ENCODE assay signal across 20 cellular contexts in genomic region chr2:105854972-105855371, GRCh38.
DNase-seq lines count a peak whose midpoint lies in the region; ATAC-seq and TF ChIP-seq lines count a peak whose summit lies in the region.
"Had no signal": no experiment of that assay in that cellular context is flagged by ENCODE, and none has a peak within 500 bp of the region (broad histone marks: within the 10 kb centered on the region; RNA-seq: fewer than 3 reads in every experiment).

No MANE protein-coding gene starts in this region.

- H3K36me3 Mint-ChIP-seq in activated naive CD4-positive, alpha-beta T cell treated with anti-CD3 and anti-CD28 coated beads for 36 hours (ENCODE audit: low read depth) = peaks cover 39% of the 10 kb centered on the region
- H3K36me3 Mint-ChIP-seq in stimulated activated memory B cell treated with anti-CD40 and anti-IgM and Interleukin-4, amounts not matched to agents 10 μg/mL and 1 μg/mL and 100 μg/mL, for 72 hours = peaks cover 54% of the 10 kb centered on the region

- peaks cover 5% of the 10 kb centered on the region for H3K9me3 Mint-ChIP-seq in activated naive CD4-positive, alpha-beta T cell treated with anti-CD3 and anti-CD28 coated beads for 36 hours
- H3K9me3 Mint-ChIP-seq in stimulated activated memory B cell treated with anti-CD40 and anti-IgM and Interleukin-4, amounts not matched to agents 10 μg/mL and 1 μg/mL and 100 μg/mL, for 72 hours = no peaks in the 10 kb centered on the region

- in situ Hi-C loops in GM13977 (cut with MboI; ENCODE audit: low pct_unique_long_range_greater_than_20kb, low sequenced_read_pairs, unreplicated experiment) = no loop called here

- H3K4me3 Mint-ChIP-seq in activated naive CD4-positive, alpha-beta T cell treated with anti-CD3 and anti-CD28 coated beads for 36 hours = no peak overlapping the region
- H3K4me3 Mint-ChIP-seq in stimulated activated memory B cell treated with anti-CD40 and anti-IgM and Interleukin-4, amounts not matched to agents 10 μg/mL and 1 μg/mL and 100 μg/mL, for 72 hours = no peak overlapping the region

- peak overlapping the region; percentile 91 for H3K27ac Mint-ChIP-seq in activated naive CD4-positive, alpha-beta T cell treated with anti-CD3 and anti-CD28 coated beads for 36 hours
- peak overlapping the region; percentile 80 for H3K27ac Mint-ChIP-seq in stimulated activated memory B cell treated with anti-CD40 and anti-IgM and Interleukin-4, amounts not matched to agents 10 μg/mL and 1 μg/mL and 100 μg/mL, for 72 hours

- peaks cover 88% of the 10 kb centered on the region for H3K4me1 Mint-ChIP-seq in activated naive CD4-positive, alpha-beta T cell treated with anti-CD3 and anti-CD28 coated beads for 36 hours (ENCODE audit: low read depth)
- peaks cover 64% of the 10 kb centered on the region for H3K4me1 Mint-ChIP-seq in stimulated activated memory B cell treated with anti-CD40 and anti-IgM and Interleukin-4, amounts not matched to agents 10 μg/mL and 1 μg/mL and 100 μg/mL, for 72 hours

- intact Hi-C loops in activated naive CD4-positive, alpha-beta T cell treated with anti-CD3 and anti-CD28 coated beads for 36 hours (cut with micrococcal nuclease) = no loop called here

- CTCF ChIA-PET in activated naive CD4-positive, alpha-beta T cell treated with anti-CD3 and anti-CD28 coated beads for 36 hours (lab: Charles Lee) = no interaction called here

- DNase-seq in activated naive CD4-positive, alpha-beta T cell treated with anti-CD3 and anti-CD28 coated beads for 36 hours = no peak
- DNase-seq in activated naive CD4-positive, alpha-beta T cell treated with anti-CD3 and anti-CD28 coated beads, Interleukin-2, amount 50 U/mL, for 16 hours = no peak
- DNase-seq in epithelial cell of prostate (ENCODE audit: low read depth, low spot score) (no peak), GM13977 (ENCODE audit: low spot score) (no peak)
- DNase-seq: adrenal gland; caudate nucleus; COR-L47; effector CD8-positive, alpha-beta T cell; KG1; NCI-H1048; NCI-H2081; NCI-H524 treated with DMSO at 0.1 percent for 48 hours; psoas muscle; stimulated activated naive CD4-positive, alpha-beta T cell treated with Interleukin-2 at 50 U/mL for 16 hours had no signal

- no peak for ATAC-seq in stimulated activated memory B cell treated with anti-CD40 and anti-IgM and Interleukin-4, amounts not matched to agents 10 μg/mL and 1 μg/mL and 100 μg/mL, for 72 hours
- ATAC-seq in HG02759 (IDR thresholded peaks at IDR 0.05; ENCODE audit: unreplicated experiment) (no peak), HG03378 (IDR thresholded peaks at IDR 0.05; ENCODE audit: unreplicated experiment) (no peak)
- ATAC-seq: GM12878, left lobe of liver, psoas muscle had no signal

- TF ChIP-seq CTCF in VCaP (conservative IDR thresholded peaks at IDR 0.05) (no peak), GM13977 (IDR thresholded peaks at IDR 0.05; ENCODE audit: extremely low read depth, insufficient read depth, missing control alignments) (no peak)

- peak overlapping the region; percentile 47; the same call in 1 of the 2 replicates for H3K27ac ChIP-seq in VCaP
- H3K27ac ChIP-seq in epithelial cell of prostate = peak overlapping the region; percentile 76
- H3K27ac ChIP-seq: adrenal gland, psoas muscle had no signal

- no peaks in the 10 kb centered on the region for H3K27me3 Mint-ChIP-seq in activated naive CD4-positive, alpha-beta T cell treated with anti-CD3 and anti-CD28 coated beads for 36 hours (ENCODE audit: low read depth)
- H3K27me3 Mint-ChIP-seq in stimulated activated memory B cell treated with anti-CD40 and anti-IgM and Interleukin-4, amounts not matched to agents 10 μg/mL and 1 μg/mL and 100 μg/mL, for 72 hours = no peaks in the 10 kb centered on the region
